16 cellular contexts compared by ENCODE assay signal in the genomic region with DNA sequence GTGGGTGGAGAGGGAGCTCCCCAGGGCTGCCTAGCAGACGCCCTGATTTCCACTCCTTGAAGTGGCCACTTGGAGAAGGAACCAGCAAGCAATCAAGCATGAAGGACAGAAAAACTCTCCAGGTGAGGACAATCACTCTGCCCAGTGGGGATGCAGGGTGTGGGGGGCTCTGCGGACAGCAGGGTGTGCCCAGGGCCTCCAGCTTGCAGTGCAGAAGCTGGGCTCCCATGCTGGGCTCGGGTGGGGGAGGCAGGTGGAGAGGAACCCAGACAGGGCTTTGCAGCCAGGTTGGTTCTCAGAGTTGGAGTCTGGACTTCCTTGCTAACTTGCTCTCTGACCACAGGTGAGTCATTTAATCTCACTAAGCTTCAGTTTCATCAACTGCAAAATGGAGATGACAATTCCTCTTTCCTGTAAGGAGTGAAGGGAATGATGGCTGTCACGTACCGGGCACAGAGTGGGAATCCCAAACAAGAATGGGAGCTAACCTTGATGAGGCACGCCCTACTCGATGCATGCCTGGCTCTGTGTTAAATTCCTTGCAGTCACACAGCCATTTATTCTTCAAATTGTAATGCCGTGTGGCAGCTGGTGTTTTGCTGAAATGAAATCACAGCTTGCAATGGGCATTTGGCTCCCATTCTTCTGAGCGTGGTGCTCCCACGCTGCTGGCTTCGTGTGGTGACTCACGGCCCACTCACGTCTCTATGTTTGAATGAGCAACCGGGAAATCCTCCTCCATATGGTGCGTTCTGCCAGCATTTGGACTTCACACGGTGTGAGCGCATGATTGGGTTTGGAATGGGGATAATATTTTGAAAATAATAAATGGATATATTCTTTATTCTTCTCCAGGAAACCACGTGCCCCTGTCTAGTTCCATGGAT.
DNase-seq lines count a peak whose midpoint lies in the region; ATAC-seq and TF ChIP-seq lines count a peak whose summit lies in the region.
"Had no signal": no experiment of that assay in that cellular context is flagged by ENCODE, and none has a peak within 500 bp of the region (broad histone marks: within the 10 kb centered on the region; RNA-seq: fewer than 3 reads in every experiment).

No MANE protein-coding gene starts in this region.

- no peaks in the 10 kb centered on the region for H3K9me3 ChIP-seq in right atrium auricular region
- H3K9me3 ChIP-seq: mucosa of descending colon, upper lobe of left lung had no signal

- H3K36me3 ChIP-seq in right atrium auricular region, result no peaks in the 10 kb centered on the region
- H3K36me3 ChIP-seq: upper lobe of left lung had no signal

- ATAC-seq in left ventricle myocardium superior (no peak), foreskin keratinocyte (peak; percentile 33), HG03460 (IDR thresholded peaks at IDR 0.05; ENCODE audit: unreplicated experiment) (no peak)
- ATAC-seq: mucosa of descending colon had no signal

- in situ Hi-C loops in GM13977 (cut with MboI; ENCODE audit: low pct_unique_long_range_greater_than_20kb, low sequenced_read_pairs, unreplicated experiment), result no loop called here

- DNase-seq in right atrium auricular region (ENCODE audit: low spot score) (peak; percentile 32), left ventricle myocardium superior (no peak), RKO (ENCODE audit: low spot score) (peak; percentile 9), foreskin keratinocyte (peak in 1 of 2 donors; percentile 8), GM13977 (ENCODE audit: low spot score) (no peak), AML-193 (lab: John Stamatoyannopoulos, UW) (no peak), SKM-1 (lab: John Stamatoyannopoulos, UW; ENCODE audit: unreplicated experiment) (no peak)
- DNase-seq: activated CD4-positive, alpha-beta T cell treated with anti-CD3 and anti-CD28 coated beads for 48 hours; aorta; DMS153; foreskin melanocyte; mucosa of descending colon; NCI-H2029; stimulated activated CD8-positive, alpha-beta memory T cell treated with anti-CD3 and anti-CD28 coated beads, Interleukin-4, amount 100 ng/mL, for 48 hours had no signal

- intact Hi-C loops in left ventricle myocardium superior (cut with micrococcal nuclease), result no loop called here

- H3K4me1 ChIP-seq in right atrium auricular region, result peaks cover 0 to 6% of the 10 kb centered on the region in 2 donors
- no peaks in the 10 kb centered on the region for H3K4me1 ChIP-seq in foreskin keratinocyte
- H3K4me1 ChIP-seq: upper lobe of left lung had no signal

- TF ChIP-seq CTCF in right atrium auricular region (IDR thresholded peaks at IDR 0.05), result no peak
- no peak for TF ChIP-seq CTCF in foreskin keratinocyte (conservative IDR thresholded peaks at IDR 0.05)
- TF ChIP-seq CTCF in GM13977 (IDR thresholded peaks at IDR 0.05; ENCODE audit: extremely low read depth, insufficient read depth, missing control alignments), result no peak

- no peak overlapping the region for H3K4me3 ChIP-seq in right atrium auricular region
- H3K4me3 ChIP-seq: mucosa of descending colon, upper lobe of left lung had no signal

- no peaks in the 10 kb centered on the region for H3K27me3 ChIP-seq in right atrium auricular region
- H3K27me3 ChIP-seq in foreskin keratinocyte, result no peaks in the 10 kb centered on the region
- H3K27me3 ChIP-seq: upper lobe of left lung had no signal

- H3K27ac ChIP-seq in right atrium auricular region, result no peak overlapping the region
- no peak overlapping the region for H3K27ac ChIP-seq in foreskin keratinocyte
- H3K27ac ChIP-seq: upper lobe of left lung had no signal

Comparison
In these comparisons a context has a peak if more than half of its experiments do, and no peak if none do; other contexts are left out.
1. DNase-seq: peak in right atrium auricular region (single experiment) and RKO (single experiment); none in left ventricle myocardium superior (single experiment), GM13977 (single experiment), AML-193 (0 of 2) and SKM-1 (single experiment).